In genomic region chr4:75490155-75490554, GRCh38 we compare ENCODE assay signal across 10 cellular contexts. TPM values are rescaled to one million over a fixed set of nuclear protein-coding genes. Genes with fewer than 3 reads are reported as not detected.
DNase-seq lines count a peak whose midpoint lies in the region; TF ChIP-seq lines count a peak whose summit lies in the region.
"Had no signal": no experiment of that assay in that cellular context is flagged by ENCODE, and none has a peak within 500 bp of the region (broad histone marks: within the 10 kb centered on the region; RNA-seq: fewer than 3 reads in every experiment).

No MANE protein-coding gene starts in this region.

- H3K4me3 Mint-ChIP-seq in chondrocyte (ENCODE audit: unreplicated experiment) (no peak overlapping the region), mesothelial cell of epicardium (no peak overlapping the region)

- no peak overlapping the region for H3K27ac Mint-ChIP-seq in chondrocyte (ENCODE audit: unreplicated experiment)
- no peak overlapping the region for H3K27ac Mint-ChIP-seq in mesothelial cell of epicardium

- peak; percentile 21 for DNase-seq in G401 (ENCODE audit: low spot score)
- peak; percentile 16 for DNase-seq in NB4 (ENCODE audit: low read depth)
- no peak for DNase-seq in chondrocyte (ENCODE audit: low spot score)
- DNase-seq in mesothelial cell of epicardium (ENCODE audit: low spot score in 2 of 2, unreplicated experiment in 2 of 2): no peak
- no peak for DNase-seq in NCI-H2107 (lab: John Stamatoyannopoulos, UW)
- DNase-seq in activated CD4-positive, alpha-beta T cell treated with anti-CD3 and anti-CD28 coated beads, Interleukin-2, amount 50 U/mL, for 4 hours: no peak
- DNase-seq in activated gamma-delta T cell treated with Interleukin-2 at 50 U/mL for 16 hours: no peak
- no peak for DNase-seq in COLO668 (lab: John Stamatoyannopoulos, UW; ENCODE audit: unreplicated experiment)
- DNase-seq: NK-92 treated with Interleukin-12 subunit alpha and Interleukin-12 subunit beta, amount 100 ng/mL, for 24 hours; nucleus accumbens had no signal

- no peaks in the 10 kb centered on the region for H3K9me3 Mint-ChIP-seq in chondrocyte (ENCODE audit: low read depth)
- H3K9me3 Mint-ChIP-seq in mesothelial cell of epicardium: no peaks in the 10 kb centered on the region

- H3K4me3 ChIP-seq in NB4 (ENCODE audit: low read depth, low read length): no peak overlapping the region

- in situ Hi-C loops in G401 (cut with HindIII; ENCODE audit: low sequenced_read_pairs): no loop called here

- peaks cover 3% of the 10 kb centered on the region for H3K36me3 Mint-ChIP-seq in chondrocyte (ENCODE audit: low read depth)
- peaks cover 12% of the 10 kb centered on the region for H3K36me3 Mint-ChIP-seq in mesothelial cell of epicardium

- TF ChIP-seq CTCF in NB4 (IDR thresholded peaks at IDR 0.05; ENCODE audit: low read depth, low read length) (no peak), chondrocyte (IDR thresholded peaks at IDR 0.05) (peak; percentile 80), mesothelial cell of epicardium (IDR thresholded peaks at IDR 0.05; ENCODE audit: unreplicated experiment) (peak; percentile 27)

- H3K27me3 Mint-ChIP-seq in chondrocyte (ENCODE audit: low read depth) (no peaks in the 10 kb centered on the region), mesothelial cell of epicardium (ENCODE audit: low read depth) (no peaks in the 10 kb centered on the region)

- H3K4me1 Mint-ChIP-seq in chondrocyte (ENCODE audit: low read depth) (no peaks in the 10 kb centered on the region), mesothelial cell of epicardium (no peaks in the 10 kb centered on the region)

- TF ChIP-seq POLR2A in NB4 (IDR thresholded peaks at IDR 0.05; ENCODE audit: extremely low read depth, insufficient read length): no peak

RNA-seq across cellular contexts. Expression of gene RCHY1, which starts 24.0 kb away (rescaled TPM):
- total RNA-seq in G401 (2014; rRNA removed; shearing (Covaris generic)): 26.8 and 44.1 TPM in 2 replicates
- total RNA-seq in chondrocyte: 15.2 to 18.7 TPM (median 17.6 TPM) in 3 replicates
- total RNA-seq in mesothelial cell of epicardium: 40.5 to 44.6 TPM (median 42.9 TPM) in 3 replicates

RNA-seq across cellular contexts. Expression of gene THAP6, which starts 24.1 kb away (rescaled TPM):
- total RNA-seq in G401 (2014; rRNA removed; shearing (Covaris generic)): 7.1 and 14.1 TPM in 2 replicates
- total RNA-seq in chondrocyte (12.9 to 13.2 TPM (median 13.2 TPM) in 3 replicates), mesothelial cell of epicardium (25.5 to 32.8 TPM (median 29.2 TPM) in 3 replicates)

Comparison
In these comparisons a context has a peak if more than half of its experiments do, and no peak if none do; other contexts are left out.
1. DNase-seq: peak in G401 (single experiment) and NB4 (single experiment); none in chondrocyte (single experiment), mesothelial cell of epicardium (0 of 2), NCI-H2107 (single experiment), activated CD4-positive, alpha-beta T cell treated with anti-CD3 and anti-CD28 coated beads, Interleukin-2, amount 50 U/mL, for 4 hours (0 of 2), activated gamma-delta T cell treated with Interleukin-2 at 50 U/mL for 16 hours (single experiment) and COLO668 (single experiment).